Comparison of ENCODE assay signal across 10 cellular contexts in the genomic region with DNA sequence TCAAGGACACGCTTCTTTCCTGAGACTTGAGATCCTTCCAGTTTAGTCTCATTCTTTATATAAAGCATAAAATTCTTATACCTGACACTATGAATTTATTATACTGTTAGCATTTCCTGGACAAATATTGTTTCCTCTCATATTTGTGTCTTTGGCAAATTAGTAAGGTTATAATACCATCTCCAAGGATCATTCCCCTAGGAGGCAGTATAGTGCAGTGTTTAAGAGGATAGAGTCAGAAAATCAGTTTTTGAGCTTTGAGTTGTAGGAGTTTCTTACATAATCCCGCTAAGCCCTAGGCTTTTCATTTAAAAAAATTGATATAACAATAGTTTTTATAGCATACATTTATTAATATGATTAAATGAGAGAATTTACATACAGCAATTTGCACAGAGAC.
A peak's percentile ranks its signal among the peaks of the same experiment; 100 is the strongest.
DNase-seq lines count a peak whose midpoint lies in the region; ATAC-seq and TF ChIP-seq lines count a peak whose summit lies in the region.
"Had no signal": no experiment of that assay in that cellular context is flagged by ENCODE, and none has a peak within 500 bp of the region (broad histone marks: within the 10 kb centered on the region; RNA-seq: fewer than 3 reads in every experiment).

No MANE protein-coding gene starts in this region.

- DNase-seq in AG08396 (ENCODE audit: low spot score) (peak; percentile 16), HFF-Myc (ENCODE audit: extremely low read depth, low read depth) (peak; percentile 32), iPS-NIHi7 (ENCODE audit: extremely low spot score) (peak; percentile 37), activated gamma-delta T cell (lab: John Stamatoyannopoulos, UW) (no peak), NCI-H1105 treated with DMSO at 0.1 percent for 48 hours (lab: John Stamatoyannopoulos, UW) (no peak), Ammon's horn (ENCODE audit: low spot score) (no peak)
- DNase-seq in activated naive CD8-positive, alpha-beta T cell treated with anti-CD3 and anti-CD28 coated beads for 36 hours: no peak
- DNase-seq: NCI-H1092 had no signal

- peak; percentile 31 for TF ChIP-seq CTCF in HFF-Myc (IDR thresholded peaks at IDR 0.05; ENCODE audit: low read depth, low read length, missing control alignments)

- no peaks in the 10 kb centered on the region for H3K27me3 Mint-ChIP-seq in activated naive CD8-positive, alpha-beta T cell treated with anti-CD3 and anti-CD28 coated beads for 36 hours

- H3K4me3 ChIP-seq in HFF-Myc (replicated peaks; ENCODE audit: low read depth, low read length): no peak overlapping the region
- H3K4me3 ChIP-seq: skin epidermis had no signal

- ATAC-seq in SK-N-SH treated with all-trans-retinoic acid at 6 μM for 48 hours: peak; percentile 74

- H3K36me3 Mint-ChIP-seq in activated naive CD8-positive, alpha-beta T cell treated with anti-CD3 and anti-CD28 coated beads for 36 hours: no peaks in the 10 kb centered on the region

- H3K4me3 Mint-ChIP-seq in activated naive CD8-positive, alpha-beta T cell treated with anti-CD3 and anti-CD28 coated beads for 36 hours: no peak overlapping the region

- no peaks in the 10 kb centered on the region for H3K9me3 Mint-ChIP-seq in activated naive CD8-positive, alpha-beta T cell treated with anti-CD3 and anti-CD28 coated beads for 36 hours

- no peak overlapping the region for H3K27ac Mint-ChIP-seq in activated naive CD8-positive, alpha-beta T cell treated with anti-CD3 and anti-CD28 coated beads for 36 hours

- no peaks in the 10 kb centered on the region for H3K4me1 Mint-ChIP-seq in activated naive CD8-positive, alpha-beta T cell treated with anti-CD3 and anti-CD28 coated beads for 36 hours

TF ChIP-seq in SK-N-SH treated with all-trans-retinoic acid at 6 μM for 48 hours, 23 proteins besides CTCF, POLR2A, EP300 and RAD21:
- TF ChIP-seq ISL1 (CRISPR knock-in tag; IDR thresholded peaks at IDR 0.05) (no peak), TSHZ2 (CRISPR knock-in tag; IDR thresholded peaks at IDR 0.05) (no peak), ZNF565 (CRISPR knock-in tag; conservative IDR thresholded peaks at IDR 0.05; ENCODE audit: low read depth) (no peak), ZNF70 (CRISPR knock-in tag; IDR thresholded peaks at IDR 0.05) (no peak), ZFP3 (CRISPR knock-in tag; IDR thresholded peaks at IDR 0.05) (0 out of 2 replicates have a peak, but pooled peaks have one; percentile 37)
- TF ChIP-seq, protein P1, sequence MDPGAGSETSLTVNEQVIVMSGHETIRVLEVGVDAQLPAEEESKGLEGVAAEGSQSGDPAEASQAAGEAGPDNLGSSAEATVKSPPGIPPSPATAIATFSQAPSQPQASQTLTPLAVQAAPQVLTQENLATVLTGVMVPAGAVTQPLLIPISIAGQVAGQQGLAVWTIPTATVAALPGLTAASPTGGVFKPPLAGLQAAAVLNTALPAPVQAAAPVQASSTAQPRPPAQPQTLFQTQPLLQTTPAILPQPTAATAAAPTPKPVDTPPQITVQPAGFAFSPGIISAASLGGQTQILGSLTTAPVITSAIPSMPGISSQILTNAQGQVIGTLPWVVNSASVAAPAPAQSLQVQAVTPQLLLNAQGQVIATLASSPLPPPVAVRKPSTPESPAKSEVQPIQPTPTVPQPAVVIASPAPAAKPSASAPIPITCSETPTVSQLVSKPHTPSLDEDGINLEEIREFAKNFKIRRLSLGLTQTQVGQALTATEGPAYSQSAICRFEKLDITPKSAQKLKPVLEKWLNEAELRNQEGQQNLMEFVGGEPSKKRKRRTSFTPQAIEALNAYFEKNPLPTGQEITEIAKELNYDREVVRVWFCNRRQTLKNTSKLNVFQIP (CRISPR knock-in tag; IDR thresholded peaks at IDR 0.05; ENCODE audit: borderline replicate concordance, low read depth): no peak
TF ChIP-seq in SK-N-SH treated with all-trans-retinoic acid at 6 μM for 48 hours: peak in this region for 1.

Comparison
In these comparisons a context has a peak if more than half of its experiments do, and no peak if none do; other contexts are left out.
1. DNase-seq: peak in AG08396 (single experiment), HFF-Myc (single experiment) and iPS-NIHi7 (single experiment); none in activated gamma-delta T cell (single experiment), activated naive CD8-positive, alpha-beta T cell treated with anti-CD3 and anti-CD28 coated beads for 36 hours (single experiment), NCI-H1105 treated with DMSO at 0.1 percent for 48 hours (single experiment) and Ammon's horn (single experiment).